21 cellular contexts compared by ENCODE assay signal in the genomic region with DNA sequence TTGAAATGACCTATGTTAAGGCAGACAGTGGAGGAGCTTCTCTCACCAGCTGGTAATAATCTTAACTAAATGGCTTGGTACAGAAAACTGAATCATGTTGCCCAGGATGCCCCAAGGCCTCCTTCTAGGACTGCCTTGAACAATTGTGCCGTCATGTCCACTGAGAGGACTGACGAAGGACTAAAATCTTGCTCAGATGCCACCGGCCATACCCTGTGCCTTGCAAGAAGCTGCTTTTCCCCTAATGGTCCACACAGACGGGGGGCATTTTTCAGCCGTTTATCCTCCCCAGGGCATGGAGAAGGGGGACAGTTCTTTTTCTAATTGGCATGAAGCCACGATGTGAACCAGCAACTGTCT. TPM values are rescaled to one million over a fixed set of nuclear protein-coding genes. Genes with fewer than 3 reads are reported as not detected.
DNase-seq lines count a peak whose midpoint lies in the region; ATAC-seq and TF ChIP-seq lines count a peak whose summit lies in the region.
"Had no signal": no experiment of that assay in that cellular context is flagged by ENCODE, and none has a peak within 500 bp of the region (broad histone marks: within the 10 kb centered on the region; RNA-seq: fewer than 3 reads in every experiment).

No MANE protein-coding gene starts in this region.

- peaks cover 4% of the 10 kb centered on the region; the same call in 2 of the 3 replicates for H3K4me1 Mint-ChIP-seq in GM23338

- H3K27ac Mint-ChIP-seq in GM23338, result no peak overlapping the region

- H3K79me2 ChIP-seq in GM23338 (replicated peaks; ENCODE audit: insufficient read depth) (no peaks in the 10 kb centered on the region), hepatocyte (no peaks in the 10 kb centered on the region)

- ATAC-seq in GM23338 (no peak), GM19395 (IDR thresholded peaks at IDR 0.05; ENCODE audit: unreplicated experiment) (no peak)
- ATAC-seq: K562 had no signal

- H3K9me3 Mint-ChIP-seq in GM23338, result no peaks in the 10 kb centered on the region; the same call in 2 of the 3 replicates

- H3K36me3 Mint-ChIP-seq in GM23338 (ENCODE audit: low read depth), result peaks cover 3% of the 10 kb centered on the region; the same call in 1 of the 3 replicates

- whole genome bisulfite sequencing in hepatocyte (ENCODE audit: low lambda C conversion rate, missing lambda C conversion rate), result 87% methylated on average over 6 of the region's 6 CpGs
- 90 to 94% (median 91%) methylated on average over 6 of the region's 6 CpGs for WGBS in spleen, 5 donors
- WGBS in prostate gland, result over 99% methylated on average over 6 of the region's 6 CpGs

- intact Hi-C loops in spleen (cut with DNase I; ENCODE audit: low total_unique reads) (no loop called here), prostate gland (cut with DNase I) (no loop called here)

- TF ChIP-seq POLR2A in spleen (IDR thresholded peaks at IDR 0.05), result no peak
- no peak for TF ChIP-seq POLR2A in prostate gland (IDR thresholded peaks at IDR 0.05)

- H3K4me3 Mint-ChIP-seq in GM23338, result no peak overlapping the region

- H3K27me3 ChIP-seq in GM23338 (ENCODE audit: insufficient read depth), result no peaks in the 10 kb centered on the region
- H3K27me3 ChIP-seq in hepatocyte, result no peaks in the 10 kb centered on the region
- H3K27me3 ChIP-seq in spleen (replicated peaks in 1 of 7), result no peaks in the 10 kb centered on the region
- no peaks in the 10 kb centered on the region for H3K27me3 ChIP-seq in prostate gland (replicated peaks; ENCODE audit: insufficient read depth)

- H3K27ac ChIP-seq in GM23338 (ENCODE audit: low read depth), result no peak overlapping the region
- peak overlapping the region; percentile 84 for H3K27ac ChIP-seq in hepatocyte
- peak overlapping the region in 5 of 8 donors; percentile 6 to 75 (median 69) for H3K27ac ChIP-seq in spleen
- H3K27ac ChIP-seq in prostate gland, result no peak overlapping the region
- H3K27ac ChIP-seq: C4-2B, PC-9 had no signal

- no peaks in the 10 kb centered on the region for H3F3A ChIP-seq in GM23338 (replicated peaks; ENCODE audit: low read depth)

- DNase-seq in GM23338 (ENCODE audit: low spot score) (no peak), RPMI7951 (ENCODE audit: low read depth) (peak; percentile 27), hepatocyte (ENCODE audit: low spot score) (no peak), spleen (no peak), activated T-cell treated with anti-CD3 and anti-CD28 coated beads for 4 hours (no peak), prostate gland (ENCODE audit: low spot score) (no peak)
- DNase-seq: COR-L47; DMS153; EL; NCI-H1092 treated with DMSO at 0.1 percent for 48 hours; NCI-H1694; NCI-H345; NCI-H526 treated with DMSO at 0.1 percent for 48 hours; NK-92 treated with Interleukin-12 subunit alpha and Interleukin-12 subunit beta, amount 100 ng/mL, for 24 hours; PC-9; Right ventricle myocardium superior; SK-N-SH had no signal

- no peak overlapping the region for H3K4me2 ChIP-seq in GM23338
- no peak overlapping the region for H3K4me2 ChIP-seq in hepatocyte
- H3K4me2 ChIP-seq: PC-9, SK-N-SH had no signal

- H4K20me1 ChIP-seq in GM23338 (replicated peaks; ENCODE audit: insufficient read depth) (no peaks in the 10 kb centered on the region), hepatocyte (ENCODE audit: insufficient read depth, poor library complexity, severe bottlenecking) (no peaks in the 10 kb centered on the region)

- peaks cover 6% of the 10 kb centered on the region for H3K27me3 Mint-ChIP-seq in GM23338 (ENCODE audit: insufficient read depth, low read depth, poor library complexity)

- H3K4me1 ChIP-seq in GM23338 (ENCODE audit: insufficient read depth) (no peaks in the 10 kb centered on the region), hepatocyte (ENCODE audit: insufficient read depth) (peaks cover 6% of the 10 kb centered on the region), spleen (peaks cover 0 to 32% (median 20%) of the 10 kb centered on the region in 6 donors), prostate gland (replicated peaks) (no peaks in the 10 kb centered on the region)

- H3K9me2 ChIP-seq in GM23338 (ENCODE audit: insufficient read depth) (no peaks in the 10 kb centered on the region), hepatocyte (replicated peaks; ENCODE audit: insufficient read depth) (no peaks in the 10 kb centered on the region)
- H3K9me2 ChIP-seq: SK-N-SH had no signal

- peak overlapping the region; percentile 83; the same call in 1 of the 2 replicates for H2AFZ ChIP-seq in GM23338
- no peak overlapping the region for H2AFZ ChIP-seq in hepatocyte
- H2AFZ ChIP-seq: PC-9 had no signal

- no peaks in the 10 kb centered on the region for H3K36me3 ChIP-seq in GM23338 (ENCODE audit: insufficient read depth)
- no peaks in the 10 kb centered on the region for H3K36me3 ChIP-seq in hepatocyte (replicated peaks; ENCODE audit: insufficient read depth, low read depth)
- H3K36me3 ChIP-seq in spleen, result no peaks in the 10 kb centered on the region
- no peaks in the 10 kb centered on the region for H3K36me3 ChIP-seq in prostate gland

- no peak overlapping the region for H3K4me3 ChIP-seq in GM23338
- no peak overlapping the region for H3K4me3 ChIP-seq in hepatocyte
- no peak overlapping the region for H3K4me3 ChIP-seq in spleen
- no peak overlapping the region for H3K4me3 ChIP-seq in prostate gland
- H3K4me3 ChIP-seq: K562, PC-9 had no signal

- H3K9me3 ChIP-seq in hepatocyte (ENCODE audit: low read depth) (no peaks in the 10 kb centered on the region), spleen (peaks cover 0 to 3% (median 0%) of the 10 kb centered on the region in 8 donors), prostate gland (no peaks in the 10 kb centered on the region)
- H3K9me3 ChIP-seq: SK-N-SH had no signal

- TF ChIP-seq CTCF in GM23338 (conservative IDR thresholded peaks at IDR 0.05; ENCODE audit: low read depth in 2 of 2) (no peak), hepatocyte (IDR thresholded peaks at IDR 0.05; ENCODE audit: poor library complexity) (no peak), spleen (IDR thresholded peaks at IDR 0.05 in 8 of 11, conservative IDR thresholded peaks at IDR 0.05 in 3 of 11) (no peak), prostate gland (IDR thresholded peaks at IDR 0.05) (no peak)

TF ChIP-seq in GM23338, 12 proteins besides CTCF, POLR2A, EP300 and RAD21 (continues in another document):
- TF ChIP-seq ZNF114 (CRISPR knock-in tag; IDR thresholded peaks at IDR 0.05) (no peak), STAT1 (IDR thresholded peaks at IDR 0.05; ENCODE audit: unreplicated experiment) (no peak), EZH2 (IDR thresholded peaks at IDR 0.05; ENCODE audit: low read depth, unreplicated experiment) (no peak), ZNF331 (CRISPR knock-in tag; IDR thresholded peaks at IDR 0.05; ENCODE audit: low read depth) (no peak)

RNA-seq across cellular contexts. Expression of gene CP, which starts 1.8 kb away (rescaled TPM):
- total RNA-seq in GM23338 (2014; rRNA removed; shearing (Covaris generic)), result 2.8 and 3.3 TPM in 2 replicates
- polyA plus RNA-seq in GM23338 (2016; fragmentation: Nextera tagmentation; extraction: Ambion mirVana) (2.3 and 3.6 TPM in 2 replicates), hepatocyte (6.5 and 12.5 TPM in 2 replicates), spleen (10 to 100 TPM; 16.1 to 40.4 (median 25.2) TPM)
- 0.39 TPM in 1 of 2 replicates, not detected in the other for total RNA-seq in RPMI7951 (2014; rRNA removed; shearing (Covaris generic))
- total RNA-seq in hepatocyte (22.3 and 26.4 TPM in 2 replicates), spleen (100 to 1,000 TPM in 4 of 7 donors, 10 to 100 TPM in 3; 42.0 to 121 (median 101) TPM), prostate gland (10 to 100 TPM; 15.2 to 32.6 TPM)
- total RNA-seq: HT1080 had no signal
- polyA plus RNA-seq: SK-N-SH had no signal

Comparison
In these comparisons a context has a peak if more than half of its experiments do, and no peak if none do; other contexts are left out.
1. H3K27ac ChIP-seq: peak in hepatocyte (single experiment) and spleen (5 of 8); none in GM23338 (single experiment) and prostate gland (0 of 2).